In the genomic region with DNA sequence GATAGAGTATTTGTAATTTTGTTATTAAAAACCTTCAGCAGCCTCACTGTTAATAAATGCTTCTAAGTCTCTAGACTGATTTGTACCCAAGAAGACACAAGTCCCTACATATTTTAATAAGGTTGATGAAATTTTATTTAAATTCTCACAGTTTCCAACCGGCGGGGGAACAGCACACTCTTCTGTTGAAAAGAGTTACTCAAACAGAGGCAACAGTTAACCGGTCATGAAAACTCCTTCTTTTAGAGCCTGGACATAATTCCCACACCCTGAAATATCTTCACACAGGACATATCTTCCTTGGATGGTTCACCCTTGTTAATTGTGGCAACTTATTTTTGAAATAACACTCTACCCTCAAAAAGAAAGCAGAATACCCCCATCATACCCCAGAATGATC, we compare ENCODE assay signal across 9 cellular contexts.
A peak's percentile ranks its signal among the peaks of the same experiment; 100 is the strongest.
DNase-seq lines count a peak whose midpoint lies in the region; ATAC-seq, FAIRE-seq and TF ChIP-seq lines count a peak whose summit lies in the region.
"Had no signal": no experiment of that assay in that cellular context is flagged by ENCODE, and none has a peak within 500 bp of the region (broad histone marks: within the 10 kb centered on the region; RNA-seq: fewer than 3 reads in every experiment).

No MANE protein-coding gene starts in this region.

- in situ Hi-C loops in brain microvascular endothelial cell (cut with HindIII; ENCODE audit: low pct_ligation_motif_present, low sequenced_read_pairs), result no loop called here

- H3K36me3 ChIP-seq in brain microvascular endothelial cell (replicated peaks) (no peaks in the 10 kb centered on the region), small intestine (ENCODE audit: control insufficient read depth in 2 of 2, insufficient read depth in 2 of 2, low read length in 2 of 2) (no peaks in the 10 kb centered on the region)
- H3K36me3 ChIP-seq: BLaER1 had no signal

- WGBS in small intestine, 3 donors, result 30 to 65% (median 58%) methylated on average over 3 of the region's 3 CpGs

- peak; percentile 64 for TF ChIP-seq CTCF in brain microvascular endothelial cell (IDR thresholded peaks at IDR 0.05; ENCODE audit: low read depth, low read length, missing control alignments)

- ATAC-seq in HG02884 (IDR thresholded peaks at IDR 0.05; ENCODE audit: unreplicated experiment), result no peak

- DNase-seq in SHP77 treated with DMSO at 0.1 percent for 48 hours (lab: John Stamatoyannopoulos, UW), result peak; percentile 9
- DNase-seq in SHP77 (lab: John Stamatoyannopoulos, UW), result no peak
- peak; percentile 72 for DNase-seq in brain microvascular endothelial cell
- DNase-seq in kidney glomerular epithelial cell (lab: John Stamatoyannopoulos, UW), result peak; percentile 17
- DNase-seq in stimulated activated CD4-positive, alpha-beta T cell treated with anti-CD3 and anti-CD28 coated beads, Interleukin-4, amount 100 ng/mL, for 1 hour, result peak; percentile 37
- DNase-seq in NCI-H446 (lab: John Stamatoyannopoulos, UW), result no peak
- no peak for DNase-seq in small intestine

- H3K27ac ChIP-seq in brain microvascular endothelial cell (peak overlapping the region; percentile 74), small intestine (ENCODE audit: low read depth in 1 of 2, low read length in 1 of 2) (no peak overlapping the region)
- H3K27ac ChIP-seq: BLaER1 had no signal

- peaks cover 0 to 5% of the 10 kb centered on the region in 2 donors for H3K4me1 ChIP-seq in small intestine (ENCODE audit: control insufficient read depth in 2 of 2, insufficient read depth in 1 of 2, low read depth in 1 of 2, low read length in 1 of 2)
- H3K4me1 ChIP-seq: BLaER1 had no signal

- no peaks in the 10 kb centered on the region for H3K9me3 ChIP-seq in small intestine (ENCODE audit: control insufficient read depth, low read depth)
- H3K9me3 ChIP-seq: BLaER1 had no signal

- H3K4me3 ChIP-seq in brain microvascular endothelial cell (ENCODE audit: low read depth, low read length) (peak overlapping the region; percentile 46), small intestine (ENCODE audit: low read depth in 1 of 2, low read length in 2 of 2) (no peak overlapping the region)
- H3K4me3 ChIP-seq: BLaER1 had no signal

- no peaks in the 10 kb centered on the region for H3K27me3 ChIP-seq in brain microvascular endothelial cell (replicated peaks)
- H3K27me3 ChIP-seq in small intestine (ENCODE audit: control insufficient read depth in 2 of 2, insufficient read depth in 2 of 2, low read length in 2 of 2), result no peaks in the 10 kb centered on the region

- FAIRE-seq in small intestine (lab: Jason Lieb, UNC), result no peak

Comparison
In these comparisons a context has a peak if more than half of its experiments do, and no peak if none do; other contexts are left out.
1. DNase-seq: peak in SHP77 treated with DMSO at 0.1 percent for 48 hours (single experiment), brain microvascular endothelial cell (single experiment), kidney glomerular epithelial cell (single experiment) and stimulated activated CD4-positive, alpha-beta T cell treated with anti-CD3 and anti-CD28 coated beads, Interleukin-4, amount 100 ng/mL, for 1 hour (single experiment); none in SHP77 (0 of 2), NCI-H446 (0 of 2) and small intestine (single experiment).